Comparison of ENCODE assay signal across 11 cellular contexts in genomic region chr10:97726636-97727178, GRCh38. TPM values are rescaled to one million over a fixed set of nuclear protein-coding genes. Genes with fewer than 3 reads are reported as not detected.
DNase-seq lines count a peak whose midpoint lies in the region; ATAC-seq and TF ChIP-seq lines count a peak whose summit lies in the region.
"Had no signal": no experiment of that assay in that cellular context is flagged by ENCODE, and none has a peak within 500 bp of the region (broad histone marks: within the 10 kb centered on the region; RNA-seq: fewer than 3 reads in every experiment).

No MANE protein-coding gene starts in this region.

- intact Hi-C loops in breast epithelium (cut with DNase I; ENCODE audit: low total_unique reads) (no loop called here), left lung (cut with DNase I) (no loop called here), transverse colon (cut with DNase I; ENCODE audit: low total_unique reads) (no loop called here)

- peak; percentile 59 for DNase-seq in NCI-H82 (lab: John Stamatoyannopoulos, UW)
- DNase-seq in NCI-H82 treated with DMSO at 0.1 percent for 48 hours (lab: John Stamatoyannopoulos, UW; ENCODE audit: unreplicated experiment), result no peak
- DNase-seq in breast epithelium (ENCODE audit: low spot score in 2 of 2), result no peak
- no peak for DNase-seq in left lung
- DNase-seq in transverse colon, result peak; percentile 66
- DNase-seq in HK-2 (ENCODE audit: unreplicated experiment), result no peak
- DNase-seq in stimulated activated CD4-positive, alpha-beta T cell treated with anti-CD3 and anti-CD28 coated beads, Interleukin-2, amount 100 ng/mL, for 48 hours, result no peak
- DNase-seq: NCI-H510A treated with DMSO at 0.1 percent for 48 hours had no signal

- TF ChIP-seq EP300 in transverse colon (IDR thresholded peaks at IDR 0.05; ENCODE audit: low read depth), result no peak

- no peaks in the 10 kb centered on the region for H3K9me3 ChIP-seq in breast epithelium
- no peaks in the 10 kb centered on the region for H3K9me3 ChIP-seq in left lung
- H3K9me3 ChIP-seq in transverse colon, result no peaks in the 10 kb centered on the region

- TF ChIP-seq CTCF in breast epithelium (IDR thresholded peaks at IDR 0.05) (no peak), left lung (IDR thresholded peaks at IDR 0.05) (no peak), transverse colon (IDR thresholded peaks at IDR 0.05) (no peak)

- H3K4me3 ChIP-seq in breast epithelium, result peak overlapping the region in 1 of 3 donors; percentile 21
- no peak overlapping the region for H3K4me3 ChIP-seq in left lung
- H3K4me3 ChIP-seq in transverse colon, result peak overlapping the region in 2 of 4 donors; percentile 5 to 33

- peak overlapping the region; percentile 58 to 61 for H3K27ac ChIP-seq in breast epithelium
- no peak overlapping the region for H3K27ac ChIP-seq in left lung
- H3K27ac ChIP-seq in transverse colon, result peak overlapping the region; percentile 55 to 80 (median 71)

- WGBS in transverse colon (ENCODE audit: low coverage in 1 of 2), 2 donors, result 20 to 27% methylated on average over 7 to 8 of the region's 8 CpGs

- H3K27me3 ChIP-seq in breast epithelium (no peaks in the 10 kb centered on the region), left lung (no peaks in the 10 kb centered on the region), transverse colon (no peaks in the 10 kb centered on the region)

- ATAC-seq in left lung (peak; percentile 76), GM21737 (IDR thresholded peaks at IDR 0.05; ENCODE audit: unreplicated experiment) (no peak)

- in situ Hi-C loops in transverse colon (cut with MboI; ENCODE audit: low pct_ligation_motif_present in 1 of 4, low pct_unique_long_range_greater_than_20kb in 1 of 4, low sequenced_read_pairs in 3 of 4), result no loop called here

- TF ChIP-seq POLR2A in breast epithelium (IDR thresholded peaks at IDR 0.05) (no peak), transverse colon (IDR thresholded peaks at IDR 0.05) (no peak)

- H3K4me1 ChIP-seq in breast epithelium (no peaks in the 10 kb centered on the region), left lung (peaks cover 0 to 10% of the 10 kb centered on the region in 2 donors), transverse colon (peaks cover 12 to 54% (median 32%) of the 10 kb centered on the region in 4 donors)

- H3K36me3 ChIP-seq in breast epithelium (no peaks in the 10 kb centered on the region), left lung (no peaks in the 10 kb centered on the region), transverse colon (no peaks in the 10 kb centered on the region)

RNA-seq across cellular contexts. Expression of gene ZFYVE27, which starts 10.2 kb away (rescaled TPM):
- total RNA-seq in breast epithelium (10 to 100 TPM; 26.9 to 37.6 (median 29.2) TPM), left lung (10 to 100 TPM; 20.6 to 23.2 TPM), transverse colon (100 to 1,000 TPM in 1 of 4 donors, 10 to 100 TPM in 3; 46.4 to 102 (median 63.9) TPM)

RNA-seq across cellular contexts. Expression of gene MARVELD1, which starts 13.2 kb away (rescaled TPM):
- total RNA-seq in breast epithelium (10 to 100 TPM; 13.4 to 19.8 (median 16.2) TPM), left lung (10 to 100 TPM; 48.1 to 58.4 TPM), transverse colon (10 to 100 TPM in 2 of 4 donors, 1 to 10 TPM in 2; 5.6 to 24.6 (median 13.6) TPM)

RNA-seq across cellular contexts. Expression of gene AVPI1, which starts 39.7 kb away (rescaled TPM):
- total RNA-seq in breast epithelium (10 to 100 TPM; 23.9 to 42.4 (median 39.0) TPM), left lung (10 to 100 TPM; 15.2 to 19.7 TPM), transverse colon (10 to 100 TPM; 24.3 to 79.3 (median 47.9) TPM)

RNA-seq across cellular contexts. Expression of gene SFRP5, which starts 45.1 kb away (rescaled TPM):
- total RNA-seq in breast epithelium (1 to 10 TPM in 1 of 3 donors, under 1 TPM in 2; 0.29 to 1.8 (median 0.33) TPM), left lung (1 to 10 TPM in 1 of 2 donors, under 1 TPM in 1; 0.24 to 1.9 TPM), transverse colon (10 to 100 TPM in 1 of 4 donors, 1 to 10 TPM in 3; 3.8 to 10.1 (median 5.8) TPM)
- total RNA-seq: B cell, neural crest cell had no signal

Comparison
In these comparisons a context has a peak if more than half of its experiments do, and no peak if none do; other contexts are left out.
1. DNase-seq: peak in NCI-H82 (single experiment) and transverse colon (single experiment); none in NCI-H82 treated with DMSO at 0.1 percent for 48 hours (single experiment), breast epithelium (0 of 2), left lung (0 of 2), HK-2 (single experiment) and stimulated activated CD4-positive, alpha-beta T cell treated with anti-CD3 and anti-CD28 coated beads, Interleukin-2, amount 100 ng/mL, for 48 hours (0 of 2).
2. H3K27ac ChIP-seq: peak in breast epithelium (2 of 2) and transverse colon (4 of 4); none in left lung (0 of 2).